In the genomic region with DNA sequence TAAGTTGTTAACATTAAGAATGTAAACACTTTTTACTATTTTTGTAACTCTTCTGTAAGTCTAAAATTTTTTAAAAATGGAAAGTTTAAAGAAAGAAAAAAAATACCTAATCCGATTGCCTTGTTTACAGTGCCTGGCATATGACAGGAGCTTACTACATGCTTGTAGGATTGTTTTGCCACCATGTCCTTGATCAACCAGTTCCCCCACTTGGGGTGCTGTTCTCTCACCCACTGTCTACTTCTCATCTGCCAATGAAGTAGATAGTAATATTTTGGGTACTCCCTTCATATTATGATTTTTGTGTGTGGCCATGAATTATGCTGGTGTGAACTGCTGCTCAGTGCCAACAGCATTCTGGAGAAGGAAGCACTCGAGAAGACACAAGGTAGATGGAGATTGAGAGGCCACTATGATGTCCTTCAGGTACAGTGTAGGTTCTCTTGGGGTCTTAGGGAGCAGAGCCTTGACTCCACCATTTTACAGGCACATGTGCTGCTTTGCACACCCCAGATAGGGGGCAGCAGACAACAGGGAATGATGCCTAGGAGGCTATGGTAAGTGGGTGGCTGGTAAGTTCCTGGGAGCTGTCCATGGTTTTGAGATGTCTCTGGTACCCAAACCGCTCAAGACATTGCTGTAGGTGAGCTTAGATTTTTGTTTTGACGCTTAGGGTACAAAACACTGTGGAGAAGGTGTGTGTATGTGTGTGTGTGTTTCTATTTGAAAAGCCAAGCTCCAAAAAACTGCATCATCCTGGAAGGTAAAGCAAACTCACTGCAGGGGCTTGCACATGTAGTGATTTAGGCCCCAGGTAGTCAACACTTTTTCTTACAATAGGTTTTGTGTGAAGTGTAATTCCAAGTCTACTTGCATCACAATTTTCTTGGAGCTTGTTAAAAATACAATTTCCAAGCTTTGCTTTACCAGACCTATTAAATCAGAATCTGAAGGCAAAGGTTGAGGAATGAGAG, we compare ENCODE assay signal across 9 cellular contexts.
A peak's percentile ranks its signal among the peaks of the same experiment; 100 is the strongest.
DNase-seq lines count a peak whose midpoint lies in the region; ATAC-seq and TF ChIP-seq lines count a peak whose summit lies in the region.
"Had no signal": no experiment of that assay in that cellular context is flagged by ENCODE, and none has a peak within 500 bp of the region (broad histone marks: within the 10 kb centered on the region; RNA-seq: fewer than 3 reads in every experiment).

No MANE protein-coding gene starts in this region.

- WGBS in liver: 31% methylated on average over 4 of the region's 4 CpGs

- H3K4me1 ChIP-seq in liver (ENCODE audit: control insufficient read depth in 4 of 4, insufficient read depth in 4 of 4, low read length in 3 of 4): no peaks in the 10 kb centered on the region
- H3K4me1 ChIP-seq in CD8-positive, alpha-beta memory T cell (ENCODE audit: insufficient read depth, low read length): no peaks in the 10 kb centered on the region
- H3K4me1 ChIP-seq: upper lobe of left lung had no signal

- no peak overlapping the region for H3K27ac Mint-ChIP-seq in activated naive CD8-positive, alpha-beta T cell treated with anti-CD3 and anti-CD28 coated beads, Interleukin-2, amount 10 ng/mL, durations not matched to agents 7 days and 5 days
- H3K27ac Mint-ChIP-seq in CD8-positive, alpha-beta memory T cell: no peak overlapping the region

- no peak overlapping the region for H3K4me3 ChIP-seq in liver (ENCODE audit: low read depth in 1 of 3, low read length in 3 of 3)
- H3K4me3 ChIP-seq in CD8-positive, alpha-beta memory T cell (ENCODE audit: low read length): no peak overlapping the region
- H3K4me3 ChIP-seq: upper lobe of left lung had no signal

- H3K4me3 Mint-ChIP-seq in activated naive CD8-positive, alpha-beta T cell treated with anti-CD3 and anti-CD28 coated beads, Interleukin-2, amount 10 ng/mL, durations not matched to agents 7 days and 5 days: no peak overlapping the region
- H3K4me3 Mint-ChIP-seq in CD8-positive, alpha-beta memory T cell: no peak overlapping the region

- POLR2A ChIA-PET in activated naive CD8-positive, alpha-beta T cell treated with anti-CD3 and anti-CD28 coated beads, Interleukin-2, amount 10 ng/mL, durations not matched to agents 7 days and 5 days (lab: Charles Lee): no interaction called here
- POLR2A ChIA-PET in CD8-positive, alpha-beta memory T cell (lab: Charles Lee): no interaction called here

- H3K4me1 Mint-ChIP-seq in activated naive CD8-positive, alpha-beta T cell treated with anti-CD3 and anti-CD28 coated beads, Interleukin-2, amount 10 ng/mL, durations not matched to agents 7 days and 5 days: no peaks in the 10 kb centered on the region
- H3K4me1 Mint-ChIP-seq in CD8-positive, alpha-beta memory T cell: no peaks in the 10 kb centered on the region

- H3K27me3 Mint-ChIP-seq in activated naive CD8-positive, alpha-beta T cell treated with anti-CD3 and anti-CD28 coated beads, Interleukin-2, amount 10 ng/mL, durations not matched to agents 7 days and 5 days: no peaks in the 10 kb centered on the region
- H3K27me3 Mint-ChIP-seq in CD8-positive, alpha-beta memory T cell: no peaks in the 10 kb centered on the region

- H3K9me3 Mint-ChIP-seq in activated naive CD8-positive, alpha-beta T cell treated with anti-CD3 and anti-CD28 coated beads, Interleukin-2, amount 10 ng/mL, durations not matched to agents 7 days and 5 days: no peaks in the 10 kb centered on the region
- peaks cover 0 to 10% (median 0%) of the 10 kb centered on the region in 5 donors for H3K9me3 Mint-ChIP-seq in CD8-positive, alpha-beta memory T cell

- peaks cover 0 to 2% (median 0%) of the 10 kb centered on the region in 4 donors for H3K9me3 ChIP-seq in liver (ENCODE audit: control insufficient read depth in 4 of 4, low read length in 3 of 4)
- H3K9me3 ChIP-seq in CD8-positive, alpha-beta memory T cell (ENCODE audit: low read length): no peaks in the 10 kb centered on the region
- H3K9me3 ChIP-seq: upper lobe of left lung had no signal

- no peaks in the 10 kb centered on the region for H3K27me3 ChIP-seq in liver (ENCODE audit: control insufficient read depth in 4 of 4, insufficient read depth in 4 of 4, low read length in 3 of 4)
- no peaks in the 10 kb centered on the region for H3K27me3 ChIP-seq in CD8-positive, alpha-beta memory T cell (ENCODE audit: insufficient read depth, low read length, poor library complexity, severe bottlenecking)
- H3K27me3 ChIP-seq: upper lobe of left lung had no signal

- CTCF ChIA-PET in CD8-positive, alpha-beta memory T cell (lab: Charles Lee): no interaction called here

- no peak for TF ChIP-seq POLR2A in GM18505 (IDR thresholded peaks at IDR 0.05; ENCODE audit: borderline replicate concordance, extremely low read depth, insufficient read depth, insufficient read length)

- DNase-seq in COR-L47 (lab: John Stamatoyannopoulos, UW) (peak; percentile 4), GM19240 (ENCODE audit: insufficient read length, low spot score) (peak; percentile 14), NCI-H2227 (lab: John Stamatoyannopoulos, UW; ENCODE audit: unreplicated experiment) (peak; percentile 42), activated gamma-delta T cell (lab: John Stamatoyannopoulos, UW) (no peak)
- peak; percentile 25 for DNase-seq in activated naive CD8-positive, alpha-beta T cell treated with anti-CD3 and anti-CD28 coated beads, Interleukin-2, amount 10 ng/mL, durations not matched to agents 7 days and 5 days
- no peak for DNase-seq in CD8-positive, alpha-beta memory T cell

- H3K27ac ChIP-seq in liver (ENCODE audit: low read depth in 1 of 2, low read length in 2 of 2): no peak overlapping the region
- no peak overlapping the region for H3K27ac ChIP-seq in CD8-positive, alpha-beta memory T cell (ENCODE audit: low read depth, low read length)
- H3K27ac ChIP-seq: upper lobe of left lung had no signal

- H3K36me3 ChIP-seq in liver (ENCODE audit: control insufficient read depth in 4 of 4, insufficient read depth in 3 of 4, low read depth in 1 of 4, low read length in 3 of 4): no peaks in the 10 kb centered on the region
- no peaks in the 10 kb centered on the region for H3K36me3 ChIP-seq in CD8-positive, alpha-beta memory T cell (ENCODE audit: insufficient read depth, low read length)
- H3K36me3 ChIP-seq: upper lobe of left lung had no signal

- TF ChIP-seq RAD21 in liver (IDR thresholded peaks at IDR 0.05): peak; percentile 89 to 93

- peak; percentile 78 for TF ChIP-seq CTCF in liver (IDR thresholded peaks at IDR 0.05; ENCODE audit: low read depth, low read length, missing input control)

- H3K36me3 Mint-ChIP-seq in activated naive CD8-positive, alpha-beta T cell treated with anti-CD3 and anti-CD28 coated beads, Interleukin-2, amount 10 ng/mL, durations not matched to agents 7 days and 5 days: no peaks in the 10 kb centered on the region
- H3K36me3 Mint-ChIP-seq in CD8-positive, alpha-beta memory T cell: no peaks in the 10 kb centered on the region

- no peak overlapping the region for H3K9ac ChIP-seq in liver (ENCODE audit: low read depth in 1 of 2, low read length in 2 of 2)

- ATAC-seq in activated naive CD8-positive, alpha-beta T cell treated with anti-CD3 and anti-CD28 coated beads, Interleukin-2, amount 10 ng/mL, durations not matched to agents 7 days and 5 days (ENCODE audit: low read depth): peak; percentile 30
- ATAC-seq in GM18505 (IDR thresholded peaks at IDR 0.05; ENCODE audit: unreplicated experiment): no peak

TF ChIP-seq in liver, 16 proteins besides CTCF, POLR2A, EP300 and RAD21 (continues in another document):
- TF ChIP-seq EGR1 (IDR thresholded peaks at IDR 0.05; ENCODE audit: low read depth in 2 of 2) (no peak), NR2F2 (IDR thresholded peaks at IDR 0.05) (no peak), ZBTB33 (IDR thresholded peaks at IDR 0.05) (no peak), HNF4G (IDR thresholded peaks at IDR 0.05) (no peak), TAF1 (conservative IDR thresholded peaks at IDR 0.05) (no peak), HNF4A (conservative IDR thresholded peaks at IDR 0.05) (no peak), GABPA (IDR thresholded peaks at IDR 0.05 in 1 of 2, conservative IDR thresholded peaks at IDR 0.05 in 1 of 2) (no peak)
- TF ChIP-seq, protein P1, sequence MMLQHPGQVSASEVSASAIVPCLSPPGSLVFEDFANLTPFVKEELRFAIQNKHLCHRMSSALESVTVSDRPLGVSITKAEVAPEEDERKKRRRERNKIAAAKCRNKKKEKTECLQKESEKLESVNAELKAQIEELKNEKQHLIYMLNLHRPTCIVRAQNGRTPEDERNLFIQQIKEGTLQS (IDR thresholded peaks at IDR 0.05): no peak

Comparison
In these comparisons a context has a peak if more than half of its experiments do, and no peak if none do; other contexts are left out.
1. DNase-seq: peak in COR-L47 (single experiment), GM19240 (single experiment), NCI-H2227 (single experiment) and activated naive CD8-positive, alpha-beta T cell treated with anti-CD3 and anti-CD28 coated beads, Interleukin-2, amount 10 ng/mL, durations not matched to agents 7 days and 5 days (single experiment); none in CD8-positive, alpha-beta memory T cell (0 of 5) and activated gamma-delta T cell (single experiment).